ENCODE assay signal across 7 cellular contexts in genomic region chr13:113759525-113760137, GRCh38. TPM values are rescaled to one million over a fixed set of nuclear protein-coding genes. Genes with fewer than 3 reads are reported as not detected.
A peak's percentile ranks its signal among the peaks of the same experiment; 100 is the strongest.
DNase-seq lines count a peak whose midpoint lies in the region; ATAC-seq and TF ChIP-seq lines count a peak whose summit lies in the region.

No MANE protein-coding gene starts in this region.

- no peaks in the 10 kb centered on the region for H3K36me3 ChIP-seq in GM23338 (ENCODE audit: insufficient read depth)
- H3K36me3 ChIP-seq in OCI-LY3 (replicated peaks; ENCODE audit: low read depth, low read length), result no peaks in the 10 kb centered on the region
- H3K36me3 ChIP-seq in mucosa of descending colon (ENCODE audit: low read depth), result no peaks in the 10 kb centered on the region

- H3K9me3 ChIP-seq in OCI-LY3 (ENCODE audit: insufficient read depth, low read length) (no peaks in the 10 kb centered on the region; the same call in 1 of the 2 replicates), mucosa of descending colon (no peaks in the 10 kb centered on the region)

- DNase-seq in GM23338 (ENCODE audit: low spot score) (peak; percentile 31), endothelial cell (ENCODE audit: low spot score) (peak; percentile 72), mucosa of descending colon (peak in 1 of 3 donors; percentile 51), LoVo (ENCODE audit: low spot score) (no peak)

- no peaks in the 10 kb centered on the region for H3K79me2 ChIP-seq in GM23338 (replicated peaks; ENCODE audit: insufficient read depth)
- no peaks in the 10 kb centered on the region for H3K79me2 ChIP-seq in OCI-LY3 (ENCODE audit: low read length)

- peaks cover 15% of the 10 kb centered on the region for H3F3A ChIP-seq in GM23338 (replicated peaks; ENCODE audit: low read depth)

- H4K20me1 ChIP-seq in GM23338 (replicated peaks; ENCODE audit: insufficient read depth) (no peaks in the 10 kb centered on the region), OCI-LY3 (ENCODE audit: insufficient read depth, low read length) (no peaks in the 10 kb centered on the region)

- H3K4me3 Mint-ChIP-seq in GM23338 (peak overlapping the region; percentile 85), endothelial cell (ENCODE audit: unreplicated experiment) (peak overlapping the region; percentile 99)

- H3K9ac ChIP-seq in OCI-LY3 (ENCODE audit: low read length), result no peak overlapping the region

- H3K4me1 ChIP-seq in GM23338 (ENCODE audit: insufficient read depth), result peaks cover 8% of the 10 kb centered on the region; the same call in 1 of the 2 replicates
- H3K4me1 ChIP-seq in OCI-LY3 (ENCODE audit: low read length), result peaks cover 7% of the 10 kb centered on the region
- H3K4me1 ChIP-seq in mucosa of descending colon (ENCODE audit: low read depth), result peaks cover 6% of the 10 kb centered on the region

- ATAC-seq in GM23338 (peak; percentile 15), mucosa of descending colon (peak; percentile 10), GM18505 (IDR thresholded peaks at IDR 0.05; ENCODE audit: unreplicated experiment) (no peak), GM19467 (IDR thresholded peaks at IDR 0.05; ENCODE audit: unreplicated experiment) (no peak)

- H3K27ac Mint-ChIP-seq in GM23338 (no peak overlapping the region), endothelial cell (ENCODE audit: unreplicated experiment) (peak overlapping the region; percentile 93)

- H3K27me3 ChIP-seq in GM23338 (ENCODE audit: insufficient read depth) (peaks cover 41% of the 10 kb centered on the region), OCI-LY3 (ENCODE audit: low read depth, low read length) (peaks cover 34% of the 10 kb centered on the region)

- H3K27me3 Mint-ChIP-seq in GM23338 (ENCODE audit: insufficient read depth, low read depth, poor library complexity) (peaks cover 33% of the 10 kb centered on the region), endothelial cell (ENCODE audit: unreplicated experiment) (peaks cover 12% of the 10 kb centered on the region)

- peak overlapping the region; percentile 99 for H2AFZ ChIP-seq in GM23338
- peak overlapping the region; percentile 87 for H2AFZ ChIP-seq in OCI-LY3 (ENCODE audit: low read depth, low read length)

- no peak for TF ChIP-seq CTCF in GM23338 (conservative IDR thresholded peaks at IDR 0.05; ENCODE audit: low read depth in 2 of 2)
- TF ChIP-seq CTCF in OCI-LY3 (IDR thresholded peaks at IDR 0.05; ENCODE audit: low read depth, low read length), result no peak
- no peak for TF ChIP-seq CTCF in endothelial cell (IDR thresholded peaks at IDR 0.05; ENCODE audit: unreplicated experiment)
- TF ChIP-seq CTCF in mucosa of descending colon (IDR thresholded peaks at IDR 0.05), result no peak

- H3K27ac ChIP-seq in GM23338 (ENCODE audit: low read depth), result no peak overlapping the region
- H3K27ac ChIP-seq in OCI-LY3 (ENCODE audit: low read length), result no peak overlapping the region

- intact Hi-C loops in mucosa of descending colon (cut with DNase I, micrococcal nuclease), result no loop called here

- H3K4me2 ChIP-seq in GM23338 (peak overlapping the region; percentile 100), OCI-LY3 (ENCODE audit: low read length) (peak overlapping the region; percentile 97)

- no peaks in the 10 kb centered on the region; the same call in 2 of the 3 replicates for H3K9me3 Mint-ChIP-seq in GM23338
- H3K9me3 Mint-ChIP-seq in endothelial cell (ENCODE audit: unreplicated experiment), result no peaks in the 10 kb centered on the region

- peaks cover 13% of the 10 kb centered on the region for H3K4me1 Mint-ChIP-seq in GM23338
- peaks cover 57% of the 10 kb centered on the region for H3K4me1 Mint-ChIP-seq in endothelial cell (ENCODE audit: unreplicated experiment)

- no peaks in the 10 kb centered on the region for H3K9me2 ChIP-seq in GM23338 (ENCODE audit: insufficient read depth)

- TF ChIP-seq POLR2A in GM18505 (IDR thresholded peaks at IDR 0.05; ENCODE audit: borderline replicate concordance, extremely low read depth, insufficient read depth, insufficient read length), result no peak

- no peaks in the 10 kb centered on the region; the same call in 2 of the 3 replicates for H3K36me3 Mint-ChIP-seq in GM23338 (ENCODE audit: low read depth)
- peaks cover 29% of the 10 kb centered on the region for H3K36me3 Mint-ChIP-seq in endothelial cell (ENCODE audit: low read depth, unreplicated experiment)

- peak overlapping the region; percentile 88 for H3K4me3 ChIP-seq in GM23338
- peak overlapping the region; percentile 90 for H3K4me3 ChIP-seq in OCI-LY3 (ENCODE audit: low read length)
- peak overlapping the region; percentile 26 for H3K4me3 ChIP-seq in mucosa of descending colon

TF ChIP-seq in GM23338, 12 proteins besides CTCF, POLR2A, EP300 and RAD21:
- TF ChIP-seq ETS1 (IDR thresholded peaks at IDR 0.05) (no peak), CREB1 (CRISPR knock-in tag; IDR thresholded peaks at IDR 0.05; ENCODE audit: low read depth) (no peak), REST (IDR thresholded peaks at IDR 0.05; ENCODE audit: unreplicated experiment) (no peak), EZH2 (IDR thresholded peaks at IDR 0.05; ENCODE audit: low read depth, unreplicated experiment) (peak; percentile 48), NANOG (IDR thresholded peaks at IDR 0.05; ENCODE audit: borderline replicate concordance) (no peak), POLR2AphosphoS5 (IDR thresholded peaks at IDR 0.05; ENCODE audit: low read depth) (no peak), STAT1 (IDR thresholded peaks at IDR 0.05; ENCODE audit: unreplicated experiment) (no peak), ZNF331 (CRISPR knock-in tag; IDR thresholded peaks at IDR 0.05; ENCODE audit: low read depth) (no peak), EZH2phosphoT487 (IDR thresholded peaks at IDR 0.05; ENCODE audit: unreplicated experiment) (no peak)

RNA-seq across cellular contexts. Expression of gene TMEM255B, which starts 0.6 kb away (rescaled TPM):
- total RNA-seq in GM23338 (2014; rRNA removed; shearing (Covaris generic)), result 0.69 and 0.82 TPM in 2 replicates
- polyA plus RNA-seq in GM23338 (2016; fragmentation: Nextera tagmentation; extraction: Ambion mirVana), result 4.0 and 4.4 TPM in 2 replicates
- total RNA-seq in endothelial cell (ENCODE audit: unreplicated experiment) (321 TPM), mucosa of descending colon (1 to 10 TPM; 2.9 to 6.6 (median 6.3) TPM)

Comparison
In these comparisons a context has a peak if more than half of its experiments do, and no peak if none do; other contexts are left out.
1. ATAC-seq: peak in GM23338 (single experiment) and mucosa of descending colon (single experiment); none in GM18505 (single experiment) and GM19467 (single experiment).
2. H3K4me3 ChIP-seq: peak in every context shown above with its lines; median percentile 90 in OCI-LY3; 88 in GM23338; 26 in mucosa of descending colon.
3. RNA of gene TMEM255B, which starts 0.6 kb away (total RNA-seq): 321 TPM in endothelial cell (single experiment); 2.9 to 6.6 TPM in mucosa of descending colon and 0.69 to 0.82 TPM in GM23338; every median in the first group is over 10 times any median in the second.